Comparison of ENCODE assay signal across 22 cellular contexts in the genomic region with DNA sequence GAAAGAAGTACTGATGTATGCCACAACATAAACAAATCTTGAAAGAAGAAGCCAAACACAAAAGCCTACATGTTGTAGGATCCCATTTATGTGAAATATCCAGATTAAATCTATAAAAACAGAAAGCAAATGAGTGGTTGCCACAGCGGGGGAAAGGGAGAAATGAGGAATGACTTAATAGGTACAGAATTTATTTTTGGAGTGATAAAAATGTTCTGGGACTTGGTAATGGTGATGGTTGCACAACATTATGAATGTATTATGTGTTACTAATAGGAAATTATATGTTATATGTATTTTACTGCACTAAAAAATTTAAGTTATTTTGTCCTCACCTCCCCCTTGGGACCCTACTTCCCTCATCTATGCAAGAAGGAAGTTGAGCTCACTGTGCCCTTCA.
"Had no signal": no experiment of that assay in that cellular context is flagged by ENCODE, and none has a peak within 500 bp of the region (broad histone marks: within the 10 kb centered on the region; RNA-seq: fewer than 3 reads in every experiment).

No MANE protein-coding gene starts in this region.

- H3K4me1 ChIP-seq: gastrocnemius medialis, left lung had no signal

- H3K9me3 ChIP-seq: gastrocnemius medialis had no signal

- H3K27ac ChIP-seq: epithelial cell of prostate, esophagus squamous epithelium, gastrocnemius medialis, heart right ventricle, left lung, lower lobe of right lung had no signal

- ATAC-seq: effector memory CD8-positive, alpha-beta T cell; esophagus mucosa; gastrocnemius medialis; heart right ventricle; left cardiac atrium; left lung; left ventricle myocardium superior; lower lobe of right lung; mucosa of descending colon; naive thymus-derived CD8-positive, alpha-beta T cell had no signal

- DNase-seq: cortex of kidney; effector CD8-positive, alpha-beta T cell; effector memory CD8-positive, alpha-beta T cell; erythroblast; esophagus squamous epithelium; foreskin fibroblast; foreskin melanocyte; gastrocnemius medialis; glutamatergic neuron; head of caudate nucleus; heart right ventricle; hippocampal formation; left cardiac atrium; left lung; left ventricle myocardium superior; lower lobe of right lung; mesenchymal stem cell; mucosa of descending colon; naive B cell; naive thymus-derived CD8-positive, alpha-beta T cell had no signal

- H3K36me3 ChIP-seq: esophagus squamous epithelium, gastrocnemius medialis, heart right ventricle, left lung, lower lobe of right lung had no signal

- H3K4me3 ChIP-seq: esophagus squamous epithelium, gastrocnemius medialis, heart right ventricle, left lung, lower lobe of right lung, mucosa of descending colon had no signal
